20 cellular contexts compared by ENCODE assay signal in the genomic region with DNA sequence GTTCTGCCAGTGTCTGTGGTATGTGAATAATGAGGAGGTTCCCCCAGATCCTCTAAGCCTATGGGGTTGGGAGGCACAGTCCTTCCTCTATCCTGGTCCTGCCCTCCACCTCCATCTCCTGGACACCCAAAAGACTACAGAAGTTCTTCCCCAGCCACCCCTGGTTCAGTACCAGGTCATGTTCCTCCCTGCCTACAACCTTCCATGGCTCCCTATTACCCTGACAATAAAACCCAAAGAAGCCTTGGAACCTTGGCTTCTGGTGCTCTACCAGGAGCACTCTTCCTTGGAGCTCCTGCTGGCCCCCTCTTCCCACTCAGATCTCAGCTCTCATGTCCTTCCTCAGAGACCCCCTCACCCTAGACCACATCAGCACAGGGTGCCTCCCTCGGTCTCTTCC. TPM values are rescaled to one million over a fixed set of nuclear protein-coding genes. Genes with fewer than 3 reads are reported as not detected.
DNase-seq lines count a peak whose midpoint lies in the region; ATAC-seq and TF ChIP-seq lines count a peak whose summit lies in the region.
"Had no signal": no experiment of that assay in that cellular context is flagged by ENCODE, and none has a peak within 500 bp of the region (broad histone marks: within the 10 kb centered on the region; RNA-seq: fewer than 3 reads in every experiment).

No MANE protein-coding gene starts in this region.

- intact Hi-C loops in Right ventricle myocardium superior (cut with DNase I) (loop anchor here (5.0 kb wide), 1 partner anchor 461 kb away; no protein-coding TSS in a partner anchor), right cardiac atrium (cut with DNase I) (loop anchor here in 1 of 4 donors (5.0 kb wide), 1 partner anchor 461 kb away; no protein-coding TSS in a partner anchor), posterior vena cava (cut with DNase I) (no loop called here), Calu3 (cut with micrococcal nuclease; ENCODE audit: unreplicated experiment) (loop anchor here (10.0 kb wide), 1 partner anchor 453 kb away; a partner anchor contains a TSS)

- TF ChIP-seq CTCF in Calu3 (IDR thresholded peaks at IDR 0.05; ENCODE audit: unreplicated experiment) = no peak

- 84% methylated on average over 1 of the region's 1 CpG for WGBS in right cardiac atrium

- ATAC-seq in Right ventricle myocardium superior (ENCODE audit: poor library complexity) = no peak
- ATAC-seq in right cardiac atrium = no peak
- no peak for ATAC-seq in central memory CD8-positive, alpha-beta T cell (replicated peaks; ENCODE audit: extremely low read depth, poor library complexity, severe bottlenecking)
- ATAC-seq in GM21529 (IDR thresholded peaks at IDR 0.05; ENCODE audit: unreplicated experiment) = no peak
- no peak for ATAC-seq in GM21723 (IDR thresholded peaks at IDR 0.05; ENCODE audit: unreplicated experiment)

- no peaks in the 10 kb centered on the region for H3K27me3 Mint-ChIP-seq in central memory CD8-positive, alpha-beta T cell
- peaks cover 14% of the 10 kb centered on the region for H3K27me3 Mint-ChIP-seq in Calu3 (ENCODE audit: unreplicated experiment)
- H3K27me3 Mint-ChIP-seq: CD4-positive, alpha-beta memory T cell had no signal

- H3K4me3 ChIP-seq in right cardiac atrium (ENCODE audit: low read length) = no peak overlapping the region
- H3K4me3 ChIP-seq: BLaER1, GM23248 had no signal

- H3K27ac ChIP-seq in right cardiac atrium (ENCODE audit: low read length) = no peak overlapping the region
- H3K27ac ChIP-seq: 22Rv1, BLaER1, GM23248, HL-60 had no signal

- no peaks in the 10 kb centered on the region for H3K27me3 ChIP-seq in right cardiac atrium (ENCODE audit: control insufficient read depth, insufficient read depth)
- H3K27me3 ChIP-seq: BLaER1 had no signal

- H3K4me1 Mint-ChIP-seq in central memory CD8-positive, alpha-beta T cell = no peaks in the 10 kb centered on the region
- H3K4me1 Mint-ChIP-seq in Calu3 (ENCODE audit: low read depth, unreplicated experiment) = no peaks in the 10 kb centered on the region
- H3K4me1 Mint-ChIP-seq: CD14-positive monocyte; CD4-positive, alpha-beta memory T cell had no signal

- H3K9me3 Mint-ChIP-seq in central memory CD8-positive, alpha-beta T cell = no peaks in the 10 kb centered on the region
- no peaks in the 10 kb centered on the region for H3K9me3 Mint-ChIP-seq in Calu3 (ENCODE audit: low read depth, unreplicated experiment)
- H3K9me3 Mint-ChIP-seq: CD14-positive monocyte; CD4-positive, alpha-beta memory T cell; HFFc6 had no signal

- BruUV-seq in Calu3 (replicated peaks; lab: Mats Ljungman, UMichigan) = no TSS peak

- no peak overlapping the region for H3K4me3 Mint-ChIP-seq in central memory CD8-positive, alpha-beta T cell
- H3K4me3 Mint-ChIP-seq in Calu3 (ENCODE audit: low read depth, unreplicated experiment) = no peak overlapping the region
- H3K4me3 Mint-ChIP-seq: CD14-positive monocyte; CD4-positive, alpha-beta memory T cell; HFFc6 had no signal

- H3K36me3 Mint-ChIP-seq in central memory CD8-positive, alpha-beta T cell (ENCODE audit: insufficient read depth) = peaks cover 3% of the 10 kb centered on the region
- no peaks in the 10 kb centered on the region for H3K36me3 Mint-ChIP-seq in Calu3 (ENCODE audit: insufficient read depth, unreplicated experiment)
- H3K36me3 Mint-ChIP-seq: CD14-positive monocyte; CD4-positive, alpha-beta memory T cell had no signal

- H3K27ac Mint-ChIP-seq in central memory CD8-positive, alpha-beta T cell (ENCODE audit: low read depth) = peak overlapping the region; percentile 49
- H3K27ac Mint-ChIP-seq in Calu3 (ENCODE audit: unreplicated experiment) = no peak overlapping the region
- H3K27ac Mint-ChIP-seq: CD14-positive monocyte, HFFc6 had no signal

- no peaks in the 10 kb centered on the region for H3K9me3 ChIP-seq in right cardiac atrium (ENCODE audit: control insufficient read depth, low read length)
- H3K9me3 ChIP-seq: BLaER1 had no signal

- CTCF ChIA-PET in Calu3 (lab: Charles Lee) = no interaction called here

- no peaks in the 10 kb centered on the region for H3K4me1 ChIP-seq in right cardiac atrium (ENCODE audit: control insufficient read depth, insufficient read depth, low read length)

- DNase-seq in Right ventricle myocardium superior (peak; percentile 3), right cardiac atrium (no peak), posterior vena cava (ENCODE audit: low spot score) (peak; percentile 10), Calu3 (no peak)
- DNase-seq in central memory CD8-positive, alpha-beta T cell (ENCODE audit: low spot score in 2 of 2) = no peak
- DNase-seq: DMS79 treated with DMSO at 0.1 percent for 48 hours, GF-D8, GM23248, HCEC 1CT, HFFc6 had no signal

RNA-seq across cellular contexts. Expression of a gene that starts 12.9 kb away (rescaled TPM):
- not detected for total RNA-seq in Right ventricle myocardium superior
- not detected for total RNA-seq in right cardiac atrium
- polyA plus RNA-seq in right cardiac atrium = 0.02 TPM
- total RNA-seq in posterior vena cava = not detected
- total RNA-seq in Calu3 (2022) = not detected in 2 replicates
- total RNA-seq: A673, GM23248, HFFc6 had no signal
- polyA plus RNA-seq: AG04450; CD14-positive monocyte; CD4-positive, alpha-beta memory T cell; GM23248 had no signal

RNA-seq across cellular contexts. Expression of a gene that starts 13.4 kb away (rescaled TPM):
- 33.4 TPM for total RNA-seq in Right ventricle myocardium superior
- 10 to 100 TPM; 36.5 to 46.8 (median 41.0) TPM for total RNA-seq in right cardiac atrium
- 36.4 TPM for polyA plus RNA-seq in right cardiac atrium
- total RNA-seq in posterior vena cava = 1 to 10 TPM; 4.7 to 7.2 TPM
- 7.4 and 9.2 TPM in 2 replicates for total RNA-seq in Calu3 (2022)
- total RNA-seq: A673, GM23248, HFFc6, HT1080 had no signal
- polyA plus RNA-seq: AG04450, GM23248 had no signal

RNA-seq across cellular contexts. Expression of a gene that starts 30.8 kb away (rescaled TPM):
- total RNA-seq in Right ventricle myocardium superior (36.2 TPM), right cardiac atrium (10 to 100 TPM; 30.5 to 50.4 (median 37.1) TPM), posterior vena cava (10 to 100 TPM; 47.4 to 49.6 TPM), Calu3 (2022) (49.4 and 51.9 TPM in 2 replicates)
- 31.8 TPM for polyA plus RNA-seq in right cardiac atrium

RNA-seq across cellular contexts. Expression of a gene that starts 54.3 kb away (rescaled TPM):
- total RNA-seq in Right ventricle myocardium superior = 457 TPM
- total RNA-seq in right cardiac atrium = 100 to 1,000 TPM; 677 to 920 (median 748) TPM
- 869 TPM for polyA plus RNA-seq in right cardiac atrium
- 100 to 1,000 TPM; 616 to 784 TPM for total RNA-seq in posterior vena cava
- 283 and 310 TPM in 2 replicates for total RNA-seq in Calu3 (2022)

Comparison
In these comparisons a context has a peak if more than half of its experiments do, and no peak if none do; other contexts are left out.
1. DNase-seq: peak in Right ventricle myocardium superior (single experiment) and posterior vena cava (single experiment); none in right cardiac atrium (0 of 3), central memory CD8-positive, alpha-beta T cell (0 of 2) and Calu3 (single experiment).
2. intact Hi-C loops: an anchor here in Right ventricle myocardium superior (5.0 kb wide) and Calu3 (10.0 kb wide); none called in posterior vena cava.